8 cellular contexts compared by ENCODE assay signal in the genomic region with DNA sequence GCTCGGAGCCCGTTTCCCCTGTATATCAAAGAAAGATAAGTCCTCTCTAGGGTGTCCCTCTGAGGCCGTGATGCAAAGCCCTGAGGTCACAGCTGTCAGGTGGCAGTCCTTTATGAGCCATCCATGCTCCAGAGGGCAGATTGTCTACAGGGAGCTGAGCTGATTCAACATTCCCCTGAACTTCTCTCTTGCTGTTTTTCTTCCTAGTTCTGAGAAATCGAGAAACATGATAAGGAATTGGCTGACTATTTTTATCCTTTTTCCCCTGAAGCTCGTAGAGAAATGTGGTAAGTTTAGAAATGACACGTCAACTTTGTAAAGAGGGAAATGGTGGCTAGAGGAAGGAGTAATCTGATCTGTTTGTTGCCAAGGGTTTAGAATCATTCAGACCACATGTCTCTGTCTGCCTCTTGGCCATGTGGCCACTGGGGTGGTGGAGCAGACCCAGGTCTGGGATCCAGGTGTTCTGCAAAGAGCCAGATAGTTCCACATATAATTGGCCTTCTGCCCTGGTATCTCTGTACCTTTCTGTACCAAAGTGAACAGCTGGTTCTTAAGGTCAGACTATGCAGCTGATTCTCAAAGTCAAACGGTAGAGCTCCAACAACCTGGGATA. TPM values are rescaled to one million over a fixed set of nuclear protein-coding genes. Genes with fewer than 3 reads are reported as not detected.
DNase-seq lines count a peak whose midpoint lies in the region; ATAC-seq and TF ChIP-seq lines count a peak whose summit lies in the region.

No MANE protein-coding gene starts in this region.

- no CpG with 5 or more reads among the region's 7 CpGs for WGBS in mesendoderm (ENCODE audit: extremely low coverage, insufficient coverage, low lambda C conversion rate)
- WGBS in thyroid gland, 2 donors = 66 to 71% methylated on average over 7 of the region's 7 CpGs

- no peak overlapping the region for H4K8ac ChIP-seq in mesendoderm (ENCODE audit: low read depth, low read length)

- no peak overlapping the region for H3K4ac ChIP-seq in mesendoderm (ENCODE audit: low read depth, low read length)

- no peak overlapping the region for H4K5ac ChIP-seq in mesendoderm (ENCODE audit: low read length)

- TF ChIP-seq CTCF in HL-60 (IDR thresholded peaks at IDR 0.05; ENCODE audit: insufficient read depth, low read length) = no peak
- no peak for TF ChIP-seq CTCF in thyroid gland (IDR thresholded peaks at IDR 0.05)

- H3K36me3 ChIP-seq in mesendoderm (ENCODE audit: control insufficient read depth, insufficient read depth, low read length) (peaks cover 2% of the 10 kb centered on the region), thyroid gland (no peaks in the 10 kb centered on the region)

- intact Hi-C loops in thyroid gland (cut with DNase I) = no loop called here

- no peak overlapping the region for H3K56ac ChIP-seq in mesendoderm (ENCODE audit: low read length)

- no peak for TF ChIP-seq POLR2A in thyroid gland (IDR thresholded peaks at IDR 0.05)

- peak overlapping the region; percentile 57 to 61 for H3K4me3 Mint-ChIP-seq in activated T-cell treated with anti-CD3 and anti-CD28 coated beads, Interleukin-2, amount 50 U/mL, for 72 hours

- ATAC-seq in activated T-cell treated with anti-CD3 and anti-CD28 coated beads, Interleukin-2, amount 50 U/mL, for 72 hours (replicated peaks in 1 of 2) = peak; percentile 34 to 35

- H3K4me3 ChIP-seq in HL-60 (replicated peaks; ENCODE audit: insufficient read depth, low read length) (no peak overlapping the region), mesendoderm (ENCODE audit: low read length) (no peak overlapping the region), thyroid gland (replicated peaks in 1 of 3) (no peak overlapping the region)

- H2BK15ac ChIP-seq in mesendoderm (replicated peaks; ENCODE audit: low read depth) = no peak overlapping the region

- H3K79me1 ChIP-seq in mesendoderm (ENCODE audit: low read length) = no peaks in the 10 kb centered on the region

- peak overlapping the region; percentile 82 for H3K27ac Mint-ChIP-seq in activated T-cell treated with anti-CD3 and anti-CD28 coated beads, Interleukin-2, amount 50 U/mL, for 72 hours

- no peak overlapping the region for H3K9ac ChIP-seq in mesendoderm (ENCODE audit: low read length)

- peak; percentile 1 to 27 for DNase-seq in AML-193 (lab: John Stamatoyannopoulos, UW)
- DNase-seq in HL-60 (ENCODE audit: low read depth in 1 of 2, low spot score in 1 of 2) = peak in 1 of 2 experiments; percentile 8
- DNase-seq in activated T-cell treated with anti-CD3 and anti-CD28 coated beads, Interleukin-2, amount 50 U/mL, for 72 hours = peak; percentile 38 to 54
- peak; percentile 56 for DNase-seq in mesendoderm
- no peak for DNase-seq in effector CD8-positive, alpha-beta T cell (lab: John Stamatoyannopoulos, UW)
- DNase-seq in NCI-H1694 (lab: John Stamatoyannopoulos, UW) = no peak
- no peak for DNase-seq in thyroid gland
- DNase-seq in cerebellar cortex (ENCODE audit: low spot score) = no peak

- no peak overlapping the region for H2AK5ac ChIP-seq in mesendoderm (ENCODE audit: low read length)

- no peaks in the 10 kb centered on the region for H3K79me2 ChIP-seq in mesendoderm (ENCODE audit: control insufficient read depth, insufficient read depth, low read length)

- H3K27me3 Mint-ChIP-seq in activated T-cell treated with anti-CD3 and anti-CD28 coated beads, Interleukin-2, amount 50 U/mL, for 72 hours (ENCODE audit: low read depth) = no peaks in the 10 kb centered on the region

- H3K9me3 ChIP-seq in thyroid gland = no peaks in the 10 kb centered on the region

- no peak overlapping the region for H3K18ac ChIP-seq in mesendoderm (ENCODE audit: low read length)

- peaks cover 67% of the 10 kb centered on the region for H3K4me1 Mint-ChIP-seq in activated T-cell treated with anti-CD3 and anti-CD28 coated beads, Interleukin-2, amount 50 U/mL, for 72 hours (ENCODE audit: low read depth)

- peaks cover under 1 to 2% of the 10 kb centered on the region in 2 donors for H3K36me3 Mint-ChIP-seq in activated T-cell treated with anti-CD3 and anti-CD28 coated beads, Interleukin-2, amount 50 U/mL, for 72 hours (ENCODE audit: insufficient read depth in 2 of 2)

- H2BK5ac ChIP-seq in mesendoderm (ENCODE audit: low read length) = no peak overlapping the region

- no peaks in the 10 kb centered on the region for H3K9me3 Mint-ChIP-seq in activated T-cell treated with anti-CD3 and anti-CD28 coated beads, Interleukin-2, amount 50 U/mL, for 72 hours

- no peak overlapping the region for H2BK120ac ChIP-seq in mesendoderm (ENCODE audit: low read depth, low read length)

- peak overlapping the region; percentile 50 for H3K27ac ChIP-seq in HL-60 (replicated peaks)
- H3K27ac ChIP-seq in mesendoderm (ENCODE audit: low read depth, low read length) = no peak overlapping the region
- no peak overlapping the region for H3K27ac ChIP-seq in thyroid gland

- no peak overlapping the region for H3K4me2 ChIP-seq in mesendoderm (ENCODE audit: low read length)

- H3K4me1 ChIP-seq in mesendoderm (ENCODE audit: control insufficient read depth, low read depth, low read length) (no peaks in the 10 kb centered on the region), thyroid gland (peaks cover 7 to 8% of the 10 kb centered on the region in 2 donors)

- H3K27me3 ChIP-seq in HL-60 (ENCODE audit: insufficient read depth, poor library complexity, severe bottlenecking) (no peaks in the 10 kb centered on the region), mesendoderm (ENCODE audit: insufficient read depth, low read length, poor library complexity) (no peaks in the 10 kb centered on the region), thyroid gland (no peaks in the 10 kb centered on the region)

- H3K23ac ChIP-seq in mesendoderm (ENCODE audit: low read length) = no peak overlapping the region

RNA-seq across cellular contexts. Expression of a gene that starts 3.5 kb away (rescaled TPM):
- 10 to 100 TPM; 10.5 to 12.1 TPM for total RNA-seq in activated T-cell treated with anti-CD3 and anti-CD28 coated beads, Interleukin-2, amount 50 U/mL, for 72 hours
- polyA plus RNA-seq in mesendoderm (2013, experiment 1 of 2) = 15.3 TPM
- 16.5 TPM for polyA plus RNA-seq in mesendoderm (2013, experiment 2 of 2)
- 10 to 100 TPM; 21.4 to 36.6 (median 28.6) TPM for total RNA-seq in thyroid gland

RNA-seq across cellular contexts. Expression of a gene that starts 4.0 kb away (rescaled TPM):
- total RNA-seq in activated T-cell treated with anti-CD3 and anti-CD28 coated beads, Interleukin-2, amount 50 U/mL, for 72 hours = 1 to 10 TPM; 9.2 to 9.4 TPM
- polyA plus RNA-seq in mesendoderm (2013, experiment 1 of 2) = 18.6 TPM
- polyA plus RNA-seq in mesendoderm (2013, experiment 2 of 2) = 18.9 TPM
- total RNA-seq in thyroid gland = 10 to 100 TPM; 16.1 to 18.4 (median 17.6) TPM

RNA-seq across cellular contexts. Expression of a gene that starts 28.3 kb away (rescaled TPM):
- 10 to 100 TPM; 10.6 to 12.3 TPM for total RNA-seq in activated T-cell treated with anti-CD3 and anti-CD28 coated beads, Interleukin-2, amount 50 U/mL, for 72 hours
- polyA plus RNA-seq in mesendoderm (2013, experiment 1 of 2) = 59.8 TPM
- polyA plus RNA-seq in mesendoderm (2013, experiment 2 of 2) = 59.8 TPM
- 100 to 1,000 TPM in 2 of 4 donors, 10 to 100 TPM in 2; 62.9 to 151 (median 120) TPM for total RNA-seq in thyroid gland

RNA-seq across cellular contexts. Expression of a gene that starts 28.5 kb away (rescaled TPM):
- 10 to 100 TPM; 44.0 to 45.0 TPM for total RNA-seq in activated T-cell treated with anti-CD3 and anti-CD28 coated beads, Interleukin-2, amount 50 U/mL, for 72 hours
- 182 TPM for polyA plus RNA-seq in mesendoderm (2013, experiment 1 of 2)
- polyA plus RNA-seq in mesendoderm (2013, experiment 2 of 2) = 181 TPM
- 10 to 100 TPM in 2 of 4 donors, 1 to 10 TPM in 2; 4.1 to 17.3 (median 11.5) TPM for total RNA-seq in thyroid gland

RNA-seq across cellular contexts. Expression of a gene that starts 30.9 kb away (rescaled TPM):
- 1 to 10 TPM; 4.1 to 5.1 TPM for total RNA-seq in activated T-cell treated with anti-CD3 and anti-CD28 coated beads, Interleukin-2, amount 50 U/mL, for 72 hours
- 0.81 TPM for polyA plus RNA-seq in mesendoderm (2013, experiment 1 of 2)
- polyA plus RNA-seq in mesendoderm (2013, experiment 2 of 2) = 0.76 TPM
- 1 to 10 TPM; 2.9 to 5.3 (median 4.0) TPM for total RNA-seq in thyroid gland

Comparison
In these comparisons a context has a peak if more than half of its experiments do, and no peak if none do; other contexts are left out.
1. DNase-seq: peak in AML-193 (2 of 2), activated T-cell treated with anti-CD3 and anti-CD28 coated beads, Interleukin-2, amount 50 U/mL, for 72 hours (2 of 2) and mesendoderm (single experiment); none in effector CD8-positive, alpha-beta T cell (single experiment), NCI-H1694 (single experiment), thyroid gland (0 of 2) and cerebellar cortex (single experiment).
2. RNA of a gene that starts 28.3 kb away (total RNA-seq): 62.9 to 151 TPM in thyroid gland; 10.6 to 12.3 TPM in activated T-cell treated with anti-CD3 and anti-CD28 coated beads, Interleukin-2, amount 50 U/mL, for 72 hours; every median in the first group is over 4 times any median in the second.